34 cellular contexts compared by ENCODE assay signal in genomic region chr12:64205542-64205941, GRCh38.
"Had no signal": no experiment of that assay in that cellular context is flagged by ENCODE, and none has a peak within 500 bp of the region (broad histone marks: within the 10 kb centered on the region; RNA-seq: fewer than 3 reads in every experiment).

No MANE protein-coding gene starts in this region.

- DNase-seq: Kasumi-1, MG63, MM.1S, NCI-H1048, NCI-H1092, NCI-H1092 treated with DMSO at 0.1 percent for 48 hours, NCI-H1105, NCI-H1105 treated with DMSO at 0.1 percent for 48 hours, NCI-H1417, NCI-H1417 treated with DMSO at 0.1 percent for 48 hours, NCI-H1436, NCI-H1436 treated with DMSO at 0.1 percent for 48 hours, NCI-H146, NCI-H1694, NCI-H1694 treated with DMSO at 0.1 percent for 48 hours, NCI-H187, NCI-H187 treated with DMSO at 0.1 percent for 48 hours, NCI-H1930, NCI-H2029, NCI-H2029 treated with DMSO at 0.1 percent for 48 hours, NCI-H2081, NCI-H2081 treated with DMSO at 0.1 percent for 48 hours, NCI-H2107, NCI-H2171, NCI-H2171 treated with DMSO at 0.1 percent for 48 hours, NCI-H2227 treated with DMSO at 0.1 percent for 48 hours, NCI-H226, NCI-H345, NCI-H446, NCI-H446 treated with DMSO at 0.1 percent for 48 hours, NCI-H510A, NCI-H510A treated with DMSO at 0.1 percent for 48 hours, NCI-H524, NCI-H524 treated with DMSO at 0.1 percent for 48 hours had no signal

- H3K27me3 ChIP-seq: MG63 had no signal

- H3K4me3 ChIP-seq: MG63 had no signal

- H3K9me3 ChIP-seq: MG63 had no signal

- H3K36me3 ChIP-seq: MG63 had no signal
